In genomic region chr5:1099931-1100651, GRCh38 we compare ENCODE assay signal across 12 cellular contexts. TPM values are rescaled to one million over a fixed set of nuclear protein-coding genes. Genes with fewer than 3 reads are reported as not detected.
DNase-seq lines count a peak whose midpoint lies in the region; ATAC-seq and TF ChIP-seq lines count a peak whose summit lies in the region.
"Had no signal": no experiment of that assay in that cellular context is flagged by ENCODE, and none has a peak within 500 bp of the region (broad histone marks: within the 10 kb centered on the region; RNA-seq: fewer than 3 reads in every experiment).

No MANE protein-coding gene starts in this region.

- no peaks in the 10 kb centered on the region for H3K27me3 ChIP-seq in right atrium auricular region
- H3K27me3 ChIP-seq: thyroid gland had no signal

- DNase-seq in right atrium auricular region (ENCODE audit: low spot score), result no peak
- DNase-seq in left ventricle myocardium superior, result no peak
- DNase-seq in amniotic epithelial cell (ENCODE audit: low read depth), result peak; percentile 55
- DNase-seq in kidney tubule cell (ENCODE audit: low spot score), result peak; percentile 65
- DNase-seq in type B pancreatic cell (ENCODE audit: extremely low spot score, unreplicated experiment), result no peak
- DNase-seq in activated naive CD4-positive, alpha-beta T cell treated with anti-CD3 and anti-CD28 coated beads for 36 hours, result no peak
- DNase-seq in NCI-H1694 treated with DMSO at 0.1 percent for 48 hours (lab: John Stamatoyannopoulos, UW), result no peak
- DNase-seq: activated naive CD4-positive, alpha-beta T cell treated with anti-CD3 and anti-CD28 coated beads, Interleukin-2, amount 50 U/mL, for 16 hours; GDM1; NCI-H510A; thyroid gland had no signal

- H3K4me3 Mint-ChIP-seq in type B pancreatic cell, result peak overlapping the region; percentile 25
- H3K4me3 Mint-ChIP-seq in activated naive CD4-positive, alpha-beta T cell treated with anti-CD3 and anti-CD28 coated beads for 36 hours, result no peak overlapping the region

- H3K4me1 ChIP-seq in right atrium auricular region, result peaks cover 0 to 77% of the 10 kb centered on the region in 2 donors

- H3K36me3 ChIP-seq in right atrium auricular region, result no peaks in the 10 kb centered on the region
- H3K36me3 ChIP-seq: thyroid gland had no signal

- H3K36me3 Mint-ChIP-seq in type B pancreatic cell, result no peaks in the 10 kb centered on the region
- H3K36me3 Mint-ChIP-seq in activated naive CD4-positive, alpha-beta T cell treated with anti-CD3 and anti-CD28 coated beads for 36 hours (ENCODE audit: low read depth), result no peaks in the 10 kb centered on the region

- H3K4me1 Mint-ChIP-seq in type B pancreatic cell (ENCODE audit: unreplicated experiment), result peaks cover 42% of the 10 kb centered on the region
- peaks cover 39% of the 10 kb centered on the region for H3K4me1 Mint-ChIP-seq in activated naive CD4-positive, alpha-beta T cell treated with anti-CD3 and anti-CD28 coated beads for 36 hours (ENCODE audit: low read depth)

- H3K27me3 Mint-ChIP-seq in type B pancreatic cell, result no peaks in the 10 kb centered on the region
- H3K27me3 Mint-ChIP-seq in activated naive CD4-positive, alpha-beta T cell treated with anti-CD3 and anti-CD28 coated beads for 36 hours (ENCODE audit: low read depth), result no peaks in the 10 kb centered on the region

- H3K9me3 Mint-ChIP-seq in type B pancreatic cell, result no peaks in the 10 kb centered on the region
- H3K9me3 Mint-ChIP-seq in activated naive CD4-positive, alpha-beta T cell treated with anti-CD3 and anti-CD28 coated beads for 36 hours, result no peaks in the 10 kb centered on the region

- CTCF ChIA-PET in activated naive CD4-positive, alpha-beta T cell treated with anti-CD3 and anti-CD28 coated beads for 36 hours (lab: Charles Lee), result no interaction called here

- H3K27ac ChIP-seq in right atrium auricular region, result peak overlapping the region; percentile 54 to 95
- H3K27ac ChIP-seq: thyroid gland had no signal

- intact Hi-C loops in left ventricle myocardium superior (cut with micrococcal nuclease), result no loop called here
- intact Hi-C loops in activated naive CD4-positive, alpha-beta T cell treated with anti-CD3 and anti-CD28 coated beads for 36 hours (cut with micrococcal nuclease), result loop anchor here (10.0 kb wide), 1 partner anchor 625 kb away; no protein-coding TSS in a partner anchor

- peak overlapping the region in 1 of 2 donors; percentile 15 for H3K4me3 ChIP-seq in right atrium auricular region
- H3K4me3 ChIP-seq: thyroid gland had no signal

- H3K27ac Mint-ChIP-seq in type B pancreatic cell, result no peak overlapping the region
- H3K27ac Mint-ChIP-seq in activated naive CD4-positive, alpha-beta T cell treated with anti-CD3 and anti-CD28 coated beads for 36 hours, result no peak overlapping the region

- TF ChIP-seq CTCF in right atrium auricular region (IDR thresholded peaks at IDR 0.05), result no peak
- no peak for TF ChIP-seq CTCF in type B pancreatic cell (conservative IDR thresholded peaks at IDR 0.05)

- ATAC-seq in left ventricle myocardium superior, result no peak
- ATAC-seq in HG03045 (IDR thresholded peaks at IDR 0.05; ENCODE audit: unreplicated experiment), result no peak

- no peaks in the 10 kb centered on the region for H3K9me3 ChIP-seq in right atrium auricular region
- H3K9me3 ChIP-seq: thyroid gland had no signal

RNA-seq across cellular contexts. Expression of gene SLC12A7, which starts 11.8 kb away (rescaled TPM):
- 10 to 100 TPM; 28.5 to 42.3 TPM for total RNA-seq in right atrium auricular region
- total RNA-seq in left ventricle myocardium superior, result 230 TPM
- total RNA-seq in type B pancreatic cell (ENCODE audit: low replicate concordance), result 44.7 and 57.6 TPM in 2 replicates
- 10 to 100 TPM; 12.6 to 13.6 TPM for total RNA-seq in activated naive CD4-positive, alpha-beta T cell treated with anti-CD3 and anti-CD28 coated beads for 36 hours

Comparison
In these comparisons a context has a peak if more than half of its experiments do, and no peak if none do; other contexts are left out.
1. DNase-seq: peak in amniotic epithelial cell (single experiment) and kidney tubule cell (single experiment); none in right atrium auricular region (single experiment), left ventricle myocardium superior (single experiment), type B pancreatic cell (single experiment), activated naive CD4-positive, alpha-beta T cell treated with anti-CD3 and anti-CD28 coated beads for 36 hours (single experiment) and NCI-H1694 treated with DMSO at 0.1 percent for 48 hours (single experiment).